Comparison of ENCODE assay signal across 10 cellular contexts in the genomic region with DNA sequence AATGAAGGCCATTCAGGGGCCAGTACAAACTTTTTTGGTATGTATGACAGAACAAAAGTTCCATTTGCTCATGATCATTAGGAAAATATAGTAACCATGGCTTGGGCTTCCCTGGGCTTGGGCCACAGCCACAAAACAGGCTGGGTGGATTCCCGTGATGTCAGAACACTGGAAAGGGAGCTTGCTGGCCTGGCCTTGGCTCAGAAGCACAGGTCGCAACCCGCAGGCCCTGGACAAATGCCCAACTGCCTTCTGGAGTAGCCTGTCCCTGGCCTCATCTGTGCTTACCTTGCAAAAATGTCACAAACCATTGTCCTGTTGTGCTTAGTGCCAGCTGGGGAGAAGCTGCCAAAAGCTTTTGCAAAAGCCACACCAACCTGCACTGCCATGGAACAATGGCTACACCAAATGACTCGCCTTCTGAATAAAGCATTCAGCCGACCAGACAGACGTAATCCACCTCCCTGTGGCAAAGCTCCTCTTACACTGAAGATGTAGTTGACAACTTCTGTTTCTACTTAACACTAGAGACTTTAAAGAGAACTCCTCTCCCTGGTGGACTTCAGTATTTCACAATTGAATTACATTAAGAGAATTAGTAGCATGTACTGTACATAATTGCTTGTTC.
DNase-seq lines count a peak whose midpoint lies in the region; ATAC-seq, FAIRE-seq and TF ChIP-seq lines count a peak whose summit lies in the region.
"Had no signal": no experiment of that assay in that cellular context is flagged by ENCODE, and none has a peak within 500 bp of the region (broad histone marks: within the 10 kb centered on the region; RNA-seq: fewer than 3 reads in every experiment).

No MANE protein-coding gene starts in this region.

- no peak for ATAC-seq in effector memory CD8-positive, alpha-beta T cell (replicated peaks)
- peak; percentile 90 for ATAC-seq in aorta (ENCODE audit: low FRiP score)
- ATAC-seq: GM12878 had no signal

- no peaks in the 10 kb centered on the region for H3K27me3 Mint-ChIP-seq in activated naive CD4-positive, alpha-beta T cell treated with anti-CD3 and anti-CD28 coated beads, Interleukin-2, amount 50 U/mL, for 24 hours
- no peaks in the 10 kb centered on the region for H3K27me3 Mint-ChIP-seq in activated naive CD4-positive, alpha-beta T cell treated with anti-CD3 and anti-CD28 coated beads for 36 hours (ENCODE audit: low read depth)
- no peaks in the 10 kb centered on the region for H3K27me3 Mint-ChIP-seq in effector memory CD8-positive, alpha-beta T cell

- H3K9me3 Mint-ChIP-seq in activated naive CD4-positive, alpha-beta T cell treated with anti-CD3 and anti-CD28 coated beads, Interleukin-2, amount 50 U/mL, for 24 hours = no peaks in the 10 kb centered on the region
- H3K9me3 Mint-ChIP-seq in activated naive CD4-positive, alpha-beta T cell treated with anti-CD3 and anti-CD28 coated beads for 36 hours = no peaks in the 10 kb centered on the region
- H3K9me3 Mint-ChIP-seq in effector memory CD8-positive, alpha-beta T cell = no peaks in the 10 kb centered on the region

- peak overlapping the region; percentile 40 for H3K4me3 Mint-ChIP-seq in activated naive CD4-positive, alpha-beta T cell treated with anti-CD3 and anti-CD28 coated beads, Interleukin-2, amount 50 U/mL, for 24 hours
- H3K4me3 Mint-ChIP-seq in activated naive CD4-positive, alpha-beta T cell treated with anti-CD3 and anti-CD28 coated beads for 36 hours = no peak overlapping the region
- no peak overlapping the region for H3K4me3 Mint-ChIP-seq in effector memory CD8-positive, alpha-beta T cell

- H3K27ac ChIP-seq in aorta (ENCODE audit: low read depth in 1 of 2, low read length in 2 of 2) (peak overlapping the region; percentile 64 to 81), vagina (no peak overlapping the region)

- DNase-seq in activated naive CD4-positive, alpha-beta T cell treated with anti-CD3 and anti-CD28 coated beads for 36 hours = no peak
- DNase-seq in effector memory CD8-positive, alpha-beta T cell = no peak
- DNase-seq in mucosa of gallbladder (ENCODE audit: low spot score) (peak; percentile 63), aorta (peak; percentile 90 to 92), vagina (ENCODE audit: extremely low spot score in 2 of 2) (no peak), urothelium cell line (ENCODE audit: low spot score) (no peak)
- no peak for DNase-seq in activated naive CD4-positive, alpha-beta T cell treated with anti-CD3 and anti-CD28 coated beads, Interleukin-2, amount 50 U/mL, for 16 hours
- DNase-seq: activated gamma-delta T cell had no signal

- TF ChIP-seq CTCF in vagina (IDR thresholded peaks at IDR 0.05) = no peak

- no peak for FAIRE-seq in urothelium cell line (lab: Jason Lieb, UNC)
- FAIRE-seq: GM12878 had no signal

- peaks cover 34% of the 10 kb centered on the region for H3K36me3 Mint-ChIP-seq in activated naive CD4-positive, alpha-beta T cell treated with anti-CD3 and anti-CD28 coated beads, Interleukin-2, amount 50 U/mL, for 24 hours
- peaks cover 36% of the 10 kb centered on the region for H3K36me3 Mint-ChIP-seq in activated naive CD4-positive, alpha-beta T cell treated with anti-CD3 and anti-CD28 coated beads for 36 hours (ENCODE audit: low read depth)
- H3K36me3 Mint-ChIP-seq in effector memory CD8-positive, alpha-beta T cell (ENCODE audit: insufficient read depth) = peaks cover 40% of the 10 kb centered on the region

- peaks cover 3 to 5% of the 10 kb centered on the region in 2 donors for H3K4me1 ChIP-seq in aorta (ENCODE audit: control insufficient read depth in 1 of 2, insufficient read depth in 2 of 2, low read length in 2 of 2)
- H3K4me1 ChIP-seq in vagina = peaks cover 30% of the 10 kb centered on the region

- H3K4me3 ChIP-seq in aorta (ENCODE audit: low read length in 2 of 2) (no peak overlapping the region), vagina (no peak overlapping the region)
- H3K4me3 ChIP-seq: GM12878 had no signal

- 10 to 17% methylated on average over 6 of the region's 6 CpGs for whole genome bisulfite sequencing in aorta, 2 donors

- no peak for TF ChIP-seq POLR2A in vagina (IDR thresholded peaks at IDR 0.05)

- H3K4me1 Mint-ChIP-seq in activated naive CD4-positive, alpha-beta T cell treated with anti-CD3 and anti-CD28 coated beads, Interleukin-2, amount 50 U/mL, for 24 hours = peaks cover 93% of the 10 kb centered on the region
- peaks cover 73% of the 10 kb centered on the region for H3K4me1 Mint-ChIP-seq in activated naive CD4-positive, alpha-beta T cell treated with anti-CD3 and anti-CD28 coated beads for 36 hours (ENCODE audit: low read depth)
- H3K4me1 Mint-ChIP-seq in effector memory CD8-positive, alpha-beta T cell (ENCODE audit: low read depth in 2 of 2) = peaks cover 49 to 81% of the 10 kb centered on the region in 2 donors

- intact Hi-C loops in activated naive CD4-positive, alpha-beta T cell treated with anti-CD3 and anti-CD28 coated beads for 36 hours (cut with micrococcal nuclease) = loop anchor here (5.0 kb wide), 1 partner anchor 173 kb away; no protein-coding TSS in a partner anchor
- intact Hi-C loops in aorta (cut with DNase I) = no loop called here
- intact Hi-C loops in vagina (cut with DNase I) = no loop called here

- no peaks in the 10 kb centered on the region for H3K9me3 ChIP-seq in aorta (ENCODE audit: control insufficient read depth, low read length)
- no peaks in the 10 kb centered on the region for H3K9me3 ChIP-seq in vagina

- H3K27me3 ChIP-seq in aorta (ENCODE audit: control insufficient read depth in 1 of 2, insufficient read depth in 2 of 2, low read length in 1 of 2) = no peaks in the 10 kb centered on the region
- no peaks in the 10 kb centered on the region for H3K27me3 ChIP-seq in vagina

- CTCF ChIA-PET in activated naive CD4-positive, alpha-beta T cell treated with anti-CD3 and anti-CD28 coated beads for 36 hours (lab: Charles Lee) = interaction anchor here (0.6 to 1.3 kb wide), 7 partner anchors 10 to 316 kb away, joined by 3 to 7 read pairs (median 3); no protein-coding TSS in a partner anchor

- H3K36me3 ChIP-seq in aorta (ENCODE audit: control insufficient read depth in 1 of 2, insufficient read depth in 2 of 2, low read length in 1 of 2) = no peaks in the 10 kb centered on the region
- H3K36me3 ChIP-seq in vagina = no peaks in the 10 kb centered on the region

- peak overlapping the region; percentile 24 for H3K27ac Mint-ChIP-seq in activated naive CD4-positive, alpha-beta T cell treated with anti-CD3 and anti-CD28 coated beads, Interleukin-2, amount 50 U/mL, for 24 hours
- H3K27ac Mint-ChIP-seq in activated naive CD4-positive, alpha-beta T cell treated with anti-CD3 and anti-CD28 coated beads for 36 hours = no peak overlapping the region
- peak overlapping the region; percentile 60 to 72 for H3K27ac Mint-ChIP-seq in effector memory CD8-positive, alpha-beta T cell

Comparison
In these comparisons a context has a peak if more than half of its experiments do, and no peak if none do; other contexts are left out.
1. DNase-seq: peak in mucosa of gallbladder (single experiment) and aorta (2 of 2); none in activated naive CD4-positive, alpha-beta T cell treated with anti-CD3 and anti-CD28 coated beads for 36 hours (single experiment), effector memory CD8-positive, alpha-beta T cell (0 of 3), vagina (0 of 2), urothelium cell line (single experiment) and activated naive CD4-positive, alpha-beta T cell treated with anti-CD3 and anti-CD28 coated beads, Interleukin-2, amount 50 U/mL, for 16 hours (single experiment).